Comparison of ENCODE assay signal across 9 cellular contexts in genomic region chrX:134803551-134804183, GRCh38. TPM values are rescaled to one million over a fixed set of nuclear protein-coding genes. Genes with fewer than 3 reads are reported as not detected.
DNase-seq lines count a peak whose midpoint lies in the region; ATAC-seq lines count a peak whose summit lies in the region.
"Had no signal": no experiment of that assay in that cellular context is flagged by ENCODE, and none has a peak within 500 bp of the region (broad histone marks: within the 10 kb centered on the region; RNA-seq: fewer than 3 reads in every experiment).

No MANE protein-coding gene starts in this region.

- no peaks in the 10 kb centered on the region for H3K27me3 ChIP-seq in CD4-positive, alpha-beta memory T cell (ENCODE audit: insufficient read depth, low read length)
- H3K27me3 ChIP-seq in right cardiac atrium (ENCODE audit: control insufficient read depth, insufficient read depth) = no peaks in the 10 kb centered on the region

- H3K4me1 ChIP-seq in CD4-positive, alpha-beta memory T cell (ENCODE audit: insufficient read depth, low read length) = peaks cover 27% of the 10 kb centered on the region
- H3K4me1 ChIP-seq in right cardiac atrium (ENCODE audit: control insufficient read depth, insufficient read depth, low read length) = no peaks in the 10 kb centered on the region

- H3K9me3 ChIP-seq in CD4-positive, alpha-beta memory T cell (ENCODE audit: control insufficient read depth in 1 of 2, low read length in 2 of 2) = no peaks in the 10 kb centered on the region
- H3K9me3 ChIP-seq in right cardiac atrium (ENCODE audit: control insufficient read depth, low read length) = no peaks in the 10 kb centered on the region

- intact Hi-C loops in CD4-positive, alpha-beta memory T cell (cut with micrococcal nuclease) = no loop called here
- intact Hi-C loops in right cardiac atrium (cut with DNase I) = no loop called here

- H3K4me3 Mint-ChIP-seq in CD4-positive, alpha-beta memory T cell = peak overlapping the region in 7 of 8 donors; percentile 9 to 66 (median 41)
- no peak overlapping the region for H3K4me3 Mint-ChIP-seq in activated naive CD8-positive, alpha-beta T cell treated with anti-CD3 and anti-CD28 coated beads for 36 hours

- peaks cover 16 to 29% (median 22%) of the 10 kb centered on the region in 4 donors for H3K4me1 Mint-ChIP-seq in CD4-positive, alpha-beta memory T cell
- peaks cover 15% of the 10 kb centered on the region for H3K4me1 Mint-ChIP-seq in activated naive CD8-positive, alpha-beta T cell treated with anti-CD3 and anti-CD28 coated beads for 36 hours

- H3K27ac ChIP-seq in CD4-positive, alpha-beta memory T cell (ENCODE audit: low read depth, low read length) = peak overlapping the region; percentile 42
- no peak overlapping the region for H3K27ac ChIP-seq in right cardiac atrium (ENCODE audit: low read length)
- H3K27ac ChIP-seq: PC-9 had no signal

- H3K27me3 Mint-ChIP-seq in CD4-positive, alpha-beta memory T cell = no peaks in the 10 kb centered on the region
- H3K27me3 Mint-ChIP-seq in activated naive CD8-positive, alpha-beta T cell treated with anti-CD3 and anti-CD28 coated beads for 36 hours = no peaks in the 10 kb centered on the region

- H3K4me3 ChIP-seq in CD4-positive, alpha-beta memory T cell (ENCODE audit: low read length in 2 of 2) = no peak overlapping the region
- no peak overlapping the region for H3K4me3 ChIP-seq in right cardiac atrium (ENCODE audit: low read length)
- H3K4me3 ChIP-seq: PC-9 had no signal

- ATAC-seq in GM19328 (IDR thresholded peaks at IDR 0.05; ENCODE audit: unreplicated experiment) (peak; percentile 60), HG03521 (IDR thresholded peaks at IDR 0.05; ENCODE audit: unreplicated experiment) (peak; percentile 72), right cardiac atrium (no peak), HG03108 (IDR thresholded peaks at IDR 0.05; ENCODE audit: unreplicated experiment) (no peak)

- no peaks in the 10 kb centered on the region for H3K9me3 Mint-ChIP-seq in CD4-positive, alpha-beta memory T cell
- H3K9me3 Mint-ChIP-seq in activated naive CD8-positive, alpha-beta T cell treated with anti-CD3 and anti-CD28 coated beads for 36 hours = no peaks in the 10 kb centered on the region

- POLR2A ChIA-PET in CD4-positive, alpha-beta memory T cell (lab: Charles Lee; ENCODE audit: partially characterized antibody) = interaction anchor here (0.6 to 1.3 kb wide), 2 partner anchors 12 to 693 kb away, joined by 4 read pairs; no protein-coding TSS in a partner anchor

- H3K36me3 Mint-ChIP-seq in CD4-positive, alpha-beta memory T cell = peaks cover 0 to 9% of the 10 kb centered on the region in 2 donors
- H3K36me3 Mint-ChIP-seq in activated naive CD8-positive, alpha-beta T cell treated with anti-CD3 and anti-CD28 coated beads for 36 hours = no peaks in the 10 kb centered on the region

- CTCF ChIA-PET in CD4-positive, alpha-beta memory T cell (lab: Charles Lee; ENCODE audit: partially characterized antibody) = no interaction called here

- peak; percentile 66 to 83 (median 74) for DNase-seq in CD4-positive, alpha-beta memory T cell
- no peak for DNase-seq in activated naive CD8-positive, alpha-beta T cell treated with anti-CD3 and anti-CD28 coated beads for 36 hours
- no peak for DNase-seq in right cardiac atrium
- no peak for DNase-seq in midbrain (lab: John Stamatoyannopoulos, UW)
- no peak for DNase-seq in SKM-1 treated with dmso at 0.1 percent for 144 hours (lab: John Stamatoyannopoulos, UW; ENCODE audit: unreplicated experiment)
- DNase-seq: PC-9 had no signal

- peak overlapping the region; percentile 91 to 98 (median 95) for H3K27ac Mint-ChIP-seq in CD4-positive, alpha-beta memory T cell
- H3K27ac Mint-ChIP-seq in activated naive CD8-positive, alpha-beta T cell treated with anti-CD3 and anti-CD28 coated beads for 36 hours = peak overlapping the region; percentile 52

- H3K36me3 ChIP-seq in CD4-positive, alpha-beta memory T cell (ENCODE audit: insufficient read depth, low read length) = no peaks in the 10 kb centered on the region

- WGBS in right cardiac atrium = 61% methylated on average over 4 of the region's 4 CpGs

RNA-seq across cellular contexts. Expression of gene PABIR2, which starts 6.7 kb away (rescaled TPM):
- total RNA-seq in CD4-positive, alpha-beta memory T cell = 10 to 100 TPM; 40.7 to 44.3 TPM
- 1 to 10 TPM; 5.9 to 8.2 TPM for polyA plus RNA-seq in CD4-positive, alpha-beta memory T cell
- total RNA-seq in activated naive CD8-positive, alpha-beta T cell treated with anti-CD3 and anti-CD28 coated beads for 36 hours = 10 to 100 TPM; 43.6 to 47.6 TPM
- 10 to 100 TPM; 12.7 to 15.5 (median 13.7) TPM for total RNA-seq in right cardiac atrium
- 11.1 TPM for polyA plus RNA-seq in right cardiac atrium

Comparison
In these comparisons a context has a peak if more than half of its experiments do, and no peak if none do; other contexts are left out.
1. DNase-seq: peak in CD4-positive, alpha-beta memory T cell (5 of 5); none in activated naive CD8-positive, alpha-beta T cell treated with anti-CD3 and anti-CD28 coated beads for 36 hours (single experiment), right cardiac atrium (0 of 3), midbrain (single experiment) and SKM-1 treated with dmso at 0.1 percent for 144 hours (single experiment).
2. ATAC-seq: peak in GM19328 (single experiment) and HG03521 (single experiment); none in right cardiac atrium (0 of 2) and HG03108 (single experiment).